In the genomic region with DNA sequence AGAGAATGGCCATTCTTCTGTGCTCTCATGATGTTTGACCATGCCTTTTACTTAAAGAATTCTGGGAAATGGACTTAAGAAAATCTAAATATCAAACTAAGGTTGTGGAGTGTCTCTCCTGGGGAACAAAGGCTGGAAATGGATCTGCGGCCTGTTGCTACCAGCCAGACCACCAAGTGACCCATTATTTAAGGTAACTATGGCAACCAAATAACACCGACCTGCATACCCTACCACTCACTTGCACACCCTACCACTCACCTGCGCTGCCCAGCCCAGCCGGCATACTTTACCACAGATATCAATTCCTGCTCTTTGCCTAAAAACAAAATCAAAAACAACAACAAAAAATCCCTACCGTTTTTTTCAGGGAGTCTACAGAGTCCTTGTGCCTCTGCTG, we compare ENCODE assay signal across 23 cellular contexts.
"Had no signal": no experiment of that assay in that cellular context is flagged by ENCODE, and none has a peak within 500 bp of the region (broad histone marks: within the 10 kb centered on the region; RNA-seq: fewer than 3 reads in every experiment).

No MANE protein-coding gene starts in this region.

- H3K4me3 ChIP-seq: dorsolateral prefrontal cortex, gastrocnemius medialis, lung, neural progenitor cell, right lobe of liver, stomach, thyroid gland had no signal

- H3K27me3 ChIP-seq: dorsolateral prefrontal cortex, gastrocnemius medialis, neural progenitor cell, right lobe of liver, stomach, thyroid gland had no signal

- H3K36me3 ChIP-seq: gastrocnemius medialis, neural progenitor cell, thyroid gland had no signal

- H3K79me2 ChIP-seq: parathyroid adenoma had no signal

- DNase-seq: dorsolateral prefrontal cortex; effector CD4-positive, alpha-beta T cell; foreskin fibroblast; gastrocnemius medialis; head of caudate nucleus; naive B cell; right lobe of liver; small intestine; stimulated activated CD4-positive, alpha-beta T cell treated with anti-CD3 and anti-CD28 coated beads, Interleukin-15, amount 100 ng/mL, for 24 hours; stimulated activated CD4-positive, alpha-beta T cell treated with anti-CD3 and anti-CD28 coated beads, Interleukin-2, amount 100 ng/mL, for 48 hours; stimulated activated naive B cell treated with anti-CD40 and anti-IgM and Interleukin-4, amounts not matched to agents 10 μg/mL and 1 μg/mL and 100 μg/mL, for 72 hours; stomach; thyroid gland; trophoblast cell had no signal

- H3K4me1 Mint-ChIP-seq: memory B cell, naive B cell had no signal

- H3K4me2 ChIP-seq: neural progenitor cell had no signal

- H3K9ac ChIP-seq: neural progenitor cell, parathyroid adenoma had no signal

- H3K9me3 ChIP-seq: gastrocnemius medialis, right lobe of liver, stomach, thyroid gland had no signal

- H3K4me3 Mint-ChIP-seq: memory B cell; natural killer cell treated with Interleukin-12 subunit alpha and Interleukin-12 subunit beta and Interleukin-15 and Interleukin-18, amount 100 ng/mL, for 72 hours; neural progenitor cell; stimulated activated naive B cell treated with anti-CD40 and anti-IgM and Interleukin-4, amounts not matched to agents 10 μg/mL and 1 μg/mL and 100 μg/mL, for 72 hours had no signal

- H3K27ac ChIP-seq: dorsolateral prefrontal cortex, gastrocnemius medialis, neural progenitor cell, parathyroid adenoma, right lobe of liver, stomach, thyroid gland had no signal

- H3K9me3 Mint-ChIP-seq: memory B cell; naive B cell; natural killer cell treated with Interleukin-12 subunit alpha and Interleukin-12 subunit beta and Interleukin-15 and Interleukin-18, amount 100 ng/mL, for 72 hours; neural progenitor cell; stimulated activated naive B cell treated with anti-CD40 and anti-IgM and Interleukin-4, amounts not matched to agents 10 μg/mL and 1 μg/mL and 100 μg/mL, for 72 hours had no signal

- FAIRE-seq: colon, keratinocyte, small intestine had no signal

- H3K4me1 ChIP-seq: neural progenitor cell, parathyroid adenoma, thyroid gland had no signal

- H2AFZ ChIP-seq: neural progenitor cell, parathyroid adenoma had no signal

- H3K27me3 Mint-ChIP-seq: memory B cell; naive B cell; natural killer cell treated with Interleukin-12 subunit alpha and Interleukin-12 subunit beta and Interleukin-15 and Interleukin-18, amount 100 ng/mL, for 72 hours; progenitor cell of endocrine pancreas; stimulated activated naive B cell treated with anti-CD40 and anti-IgM and Interleukin-4, amounts not matched to agents 10 μg/mL and 1 μg/mL and 100 μg/mL, for 72 hours had no signal

- H3K27ac Mint-ChIP-seq: memory B cell; naive B cell; natural killer cell treated with Interleukin-12 subunit alpha and Interleukin-12 subunit beta and Interleukin-15 and Interleukin-18, amount 100 ng/mL, for 72 hours; neural progenitor cell; progenitor cell of endocrine pancreas; stimulated activated naive B cell treated with anti-CD40 and anti-IgM and Interleukin-4, amounts not matched to agents 10 μg/mL and 1 μg/mL and 100 μg/mL, for 72 hours had no signal

- ATAC-seq: esophagus mucosa; gastrocnemius medialis; natural killer cell treated with Interleukin-12 subunit alpha and Interleukin-12 subunit beta and Interleukin-15 and Interleukin-18, amount 100 ng/mL, for 72 hours; right lobe of liver; stimulated activated naive B cell treated with anti-CD40 and anti-IgM and Interleukin-4, amounts not matched to agents 10 μg/mL and 1 μg/mL and 100 μg/mL, for 72 hours had no signal
